13 cellular contexts compared by ENCODE assay signal in genomic region chr6:89050155-89050554, GRCh38. TPM values are rescaled to one million over a fixed set of nuclear protein-coding genes. Genes with fewer than 3 reads are reported as not detected.
DNase-seq lines count a peak whose midpoint lies in the region; ATAC-seq, FAIRE-seq and TF ChIP-seq lines count a peak whose summit lies in the region.
"Had no signal": no experiment of that assay in that cellular context is flagged by ENCODE, and none has a peak within 500 bp of the region (broad histone marks: within the 10 kb centered on the region; RNA-seq: fewer than 3 reads in every experiment).

No MANE protein-coding gene starts in this region.

- no peaks in the 10 kb centered on the region for H3K36me3 ChIP-seq in K562 (ENCODE audit: control insufficient read depth, insufficient read depth, low read length)
- no peaks in the 10 kb centered on the region for H3K36me3 ChIP-seq in heart right ventricle
- no peaks in the 10 kb centered on the region for H3K36me3 ChIP-seq in prostate gland
- H3K36me3 ChIP-seq in colonic mucosa, result no peaks in the 10 kb centered on the region
- H3K36me3 ChIP-seq: SJSA1 had no signal

- WGBS in K562 (ENCODE audit: insufficient coverage, low coverage, missing lambda C conversion rate), result 19% methylated on average over 3 of the region's 3 CpGs
- WGBS in heart right ventricle, 2 donors, result 41 to 52% methylated on average over 3 of the region's 3 CpGs
- WGBS in prostate gland, result 79% methylated on average over 3 of the region's 3 CpGs

- TF ChIP-seq RAD21 in K562 (CRISPR knock-in tag; conservative IDR thresholded peaks at IDR 0.05 in 1 of 2, IDR thresholded peaks at IDR 0.05 in 1 of 2), result no peak

- H4K20me1 ChIP-seq in K562 (replicated peaks; ENCODE audit: control insufficient read depth, insufficient read depth, low read length), result no peaks in the 10 kb centered on the region

- CTCF ChIA-PET in K562 (lab: Yijun Ruan, JAX; ENCODE audit: low intra/inter-chr PET ratio), result no interaction called here

- BruUV-seq in K562 (replicated peaks; lab: Mats Ljungman, UMichigan), result no TSS peak

- no peak overlapping the region for H3K4me2 ChIP-seq in K562 (ENCODE audit: insufficient read depth, low read length)

- DNase-seq in AG10803 (ENCODE audit: low read depth) (peak; percentile 78), K562 (ENCODE audit: extremely low read depth in 1 of 4, low spot score in 3 of 4) (no peak), heart right ventricle (peak; percentile 29 to 42), renal cortical epithelial cell (ENCODE audit: low read depth) (peak; percentile 59), prostate gland (ENCODE audit: low spot score) (no peak), NOMO-1 (lab: John Stamatoyannopoulos, UW; ENCODE audit: unreplicated experiment in 2 of 2) (no peak), colonic mucosa (no peak), NCI-H1436 treated with DMSO at 0.1 percent for 48 hours (lab: John Stamatoyannopoulos, UW) (no peak)
- DNase-seq: DMS79 treated with DMSO at 0.1 percent for 48 hours, NCI-H187 had no signal

- POLR2A ChIA-PET in K562 (lab: Yijun Ruan, JAX), result interaction anchor here (1.4 kb wide), 1 partner anchor 14 kb away, joined by 4 read pairs; no protein-coding TSS in a partner anchor

- no peak overlapping the region for H2AFZ ChIP-seq in K562 (ENCODE audit: low read depth, low read length)

- intact Hi-C loops in K562 (cut with micrococcal nuclease) (no loop called here), heart right ventricle (cut with DNase I) (no loop called here), prostate gland (cut with DNase I) (no loop called here), colonic mucosa (cut with DNase I) (no loop called here)

- ATAC-seq in K562 (no peak), heart right ventricle (peak; percentile 46 to 87 (median 80))
- ATAC-seq: HCT116 had no signal

- H3K4me1 ChIP-seq in K562 (replicated peaks in 1 of 2; ENCODE audit: control insufficient read depth in 2 of 2, insufficient read depth in 2 of 2, low read length in 2 of 2) (no peaks in the 10 kb centered on the region; a peak in 1 of 5 replicates), heart right ventricle (peaks cover 0 to 61% (median 10%) of the 10 kb centered on the region in 9 donors), prostate gland (replicated peaks) (no peaks in the 10 kb centered on the region), colonic mucosa (no peaks in the 10 kb centered on the region)
- H3K4me1 ChIP-seq: SJSA1 had no signal

- H3K27me3 ChIP-seq in K562 (ENCODE audit: control insufficient read depth in 2 of 2, insufficient read depth in 2 of 2, low read length in 2 of 2) (no peaks in the 10 kb centered on the region), heart right ventricle (no peaks in the 10 kb centered on the region), prostate gland (replicated peaks; ENCODE audit: insufficient read depth) (no peaks in the 10 kb centered on the region), colonic mucosa (no peaks in the 10 kb centered on the region)
- H3K27me3 ChIP-seq: SJSA1 had no signal

- H3K4me3 ChIP-seq in AG10803 (ENCODE audit: low read length) (no peak overlapping the region), K562 (no peak overlapping the region), heart right ventricle (no peak overlapping the region), prostate gland (no peak overlapping the region), colonic mucosa (no peak overlapping the region)
- H3K4me3 ChIP-seq: SJSA1 had no signal

- no peak for TF ChIP-seq EP300 in K562 (IDR thresholded peaks at IDR 0.05; ENCODE audit: low read length)

- no peaks in the 10 kb centered on the region for H3K9me1 ChIP-seq in K562 (ENCODE audit: control insufficient read depth, insufficient read depth, low read length)

- in situ Hi-C loops in K562 (cut with MboI), result no loop called here

- H3K79me2 ChIP-seq in K562 (ENCODE audit: control insufficient read depth, insufficient read depth, low read length), result no peaks in the 10 kb centered on the region

- TF ChIP-seq POLR2A in K562 (conservative IDR thresholded peaks at IDR 0.05) (no peak), prostate gland (IDR thresholded peaks at IDR 0.05) (no peak)

- TF ChIP-seq CTCF in AG10803 (conservative IDR thresholded peaks at IDR 0.05; ENCODE audit: low read length) (no peak), K562 (IDR thresholded peaks at IDR 0.05 in 2 of 3, conservative IDR thresholded peaks at IDR 0.05 in 1 of 3; ENCODE audit: insufficient read depth in 2 of 3, low read depth in 1 of 3, low read length in 3 of 3) (no peak), heart right ventricle (IDR thresholded peaks at IDR 0.05) (no peak), prostate gland (IDR thresholded peaks at IDR 0.05) (no peak), colonic mucosa (IDR thresholded peaks at IDR 0.05) (no peak)

- H3K9ac ChIP-seq in K562 (ENCODE audit: insufficient read depth in 1 of 2, low read depth in 2 of 2, low read length in 2 of 2), result no peak overlapping the region
- no peak overlapping the region for H3K9ac ChIP-seq in colonic mucosa (ENCODE audit: low read depth in 2 of 2, low read length in 2 of 2)

- H3K9me3 ChIP-seq in K562 (replicated peaks; ENCODE audit: control insufficient read depth, insufficient read depth, low read depth, low read length) (no peaks in the 10 kb centered on the region), heart right ventricle (no peaks in the 10 kb centered on the region), prostate gland (no peaks in the 10 kb centered on the region), colonic mucosa (no peaks in the 10 kb centered on the region)
- H3K9me3 ChIP-seq: SJSA1 had no signal

- FAIRE-seq in K562 (lab: Jason Lieb, UNC), result no peak
- FAIRE-seq: GM12891 had no signal

- no peak overlapping the region for H3K27ac ChIP-seq in K562 (ENCODE audit: extremely low read depth, low read depth, low read length)
- peak overlapping the region in 1 of 10 donors; percentile 54 for H3K27ac ChIP-seq in heart right ventricle
- H3K27ac ChIP-seq in prostate gland, result no peak overlapping the region
- H3K27ac ChIP-seq in colonic mucosa, result no peak overlapping the region
- H3K27ac ChIP-seq: SJSA1 had no signal

TF ChIP-seq in K562, 482 proteins besides CTCF, POLR2A, EP300 and RAD21:
- TF ChIP-seq HDAC2 (IDR thresholded peaks at IDR 0.05), result no peak
- TF ChIP-seq CEBPG (CRISPR knock-in tag; IDR thresholded peaks at IDR 0.05), result no peak
- TF ChIP-seq CEBPG (tag; conservative IDR thresholded peaks at IDR 0.05 in 1 of 2, IDR thresholded peaks at IDR 0.05 in 1 of 2), result peak in 1 of 2 experiments; percentile 32; a peak in 1 of 4 replicates
- no peak for TF ChIP-seq ZNF592 (IDR thresholded peaks at IDR 0.05)
- peak; percentile 30; the same call in 1 of the 2 replicates for TF ChIP-seq CEBPB (tag; IDR thresholded peaks at IDR 0.05)
- no peak for TF ChIP-seq HDAC1 (IDR thresholded peaks at IDR 0.05)
- TF ChIP-seq ZNF124 (CRISPR knock-in tag; IDR thresholded peaks at IDR 0.05), result no peak

RNA-seq across cellular contexts. Expression of gene PNRC1, which starts 30.4 kb away (rescaled TPM):
- 9.7 and 21.6 TPM in 2 replicates for total RNA-seq in K562 (2011; cell fraction: chromatin; rRNA removed; ENCODE audit: low replicate concordance)
- 8.5 and 8.7 TPM in 2 replicates for total RNA-seq in K562 (2011; cell fraction: nucleolus; rRNA removed)
- 14.9 and 27.6 TPM in 2 replicates for total RNA-seq in K562 (2011; cell fraction: nucleoplasm; rRNA removed)
- total RNA-seq in K562 (2014; rRNA removed), result 5.4 and 6.3 TPM in 2 replicates
- total RNA-seq in K562 (2014; rRNA removed; fragmentation: Illumina TruSeq; extraction: Trizol), result 7.4 and 8.1 TPM in 2 replicates
- 5.9 and 6.6 TPM in 2 replicates for total RNA-seq in K562 (2015; rRNA removed; fragmentation: Illumina TruSeq; extraction: Trizol)
- 10.3 and 10.8 TPM in 2 replicates for total RNA-seq in K562 (2021)
- 7.7 and 9.6 TPM in 2 replicates for polyA plus RNA-seq in K562 (2011; rRNA removed)
- polyA plus RNA-seq in K562 (2011; cell fraction: cytosol; rRNA removed), result 2.0 and 4.8 TPM in 2 replicates
- polyA plus RNA-seq in K562 (2011; cell fraction: nucleus; rRNA removed), result 6.6 and 11.5 TPM in 2 replicates
- 8.5 and 17.0 TPM in 2 replicates for polyA plus RNA-seq in K562 (2012)
- polyA plus RNA-seq in K562 (2014; fragmentation: Illumina TruSeq; extraction: Trizol), result 6.5 and 6.6 TPM in 2 replicates
- polyA plus RNA-seq in K562 (2014; fragmentation: Nextera tagmentation; extraction: Ambion mirVana), result 1 to 10 TPM; 1.2 to 1.8 TPM
- polyA plus RNA-seq in K562 (2014; rRNA removed), result 2.5 and 4.0 TPM in 2 replicates
- polyA minus RNA-seq in K562 (2011; rRNA and poly(A)+ RNA removed), result 6.5 and 11.2 TPM in 2 replicates
- polyA minus RNA-seq in K562 (2011; cell fraction: cytosol; rRNA and poly(A)+ RNA removed), result 9.5 and 9.6 TPM in 2 replicates
- 5.5 and 14.7 TPM in 2 replicates for polyA minus RNA-seq in K562 (2011; cell fraction: nucleus; rRNA and poly(A)+ RNA removed)
- 100 to 1,000 TPM; 137 to 270 (median 228) TPM for total RNA-seq in heart right ventricle
- polyA plus RNA-seq in heart right ventricle, result 10 to 100 TPM; 45.5 to 47.6 TPM
- 35.3 and 110 TPM in 2 replicates for total RNA-seq in renal cortical epithelial cell
- 100 to 1,000 TPM; 216 to 273 TPM for total RNA-seq in prostate gland
- 100 to 1,000 TPM in 1 of 2 donors, 10 to 100 TPM in 1; 47.8 to 143 TPM for total RNA-seq in colonic mucosa

Comparison
In these comparisons a context has a peak if more than half of its experiments do, and no peak if none do; other contexts are left out.
1. DNase-seq: peak in AG10803 (single experiment), heart right ventricle (2 of 2) and renal cortical epithelial cell (single experiment); none in K562 (0 of 4), prostate gland (single experiment), NOMO-1 (0 of 2), colonic mucosa (single experiment) and NCI-H1436 treated with DMSO at 0.1 percent for 48 hours (single experiment).